Comparison of ENCODE assay signal across 8 cellular contexts in genomic region chr9:73149371-73150067, GRCh38. TPM values are rescaled to one million over a fixed set of nuclear protein-coding genes. Genes with fewer than 3 reads are reported as not detected.
DNase-seq lines count a peak whose midpoint lies in the region; ATAC-seq and TF ChIP-seq lines count a peak whose summit lies in the region.

No MANE protein-coding gene starts in this region.

- no peak for TF ChIP-seq CTCF in CD14-positive monocyte (IDR thresholded peaks at IDR 0.05)
- no peak for TF ChIP-seq CTCF in natural killer cell (IDR thresholded peaks at IDR 0.05)

- peak overlapping the region in 1 of 2 donors; percentile 81 for H3K4me3 Mint-ChIP-seq in CD14-positive monocyte
- peak overlapping the region; percentile 70 for H3K4me3 Mint-ChIP-seq in natural killer cell

- H3K4me1 Mint-ChIP-seq in CD14-positive monocyte (peaks cover 68% of the 10 kb centered on the region), natural killer cell (peaks cover 41 to 52% of the 10 kb centered on the region in 2 donors)

- DNase-seq in CD14-positive monocyte (ENCODE audit: low spot score): no peak
- peak; percentile 48 for DNase-seq in RPMI8226
- peak; percentile 85 for DNase-seq in dermis blood vessel endothelial cell
- DNase-seq in natural killer cell: no peak
- DNase-seq in OCI-M2 (lab: John Stamatoyannopoulos, UW; ENCODE audit: unreplicated experiment): no peak
- DNase-seq in C1 segment of cervical spinal cord (lab: John Stamatoyannopoulos, UW): no peak

- ATAC-seq in GM18909 (IDR thresholded peaks at IDR 0.05; ENCODE audit: poor library complexity, unreplicated experiment) (peak; percentile 79), HG03097 (IDR thresholded peaks at IDR 0.05; ENCODE audit: low FRiP score, unreplicated experiment) (peak; percentile 76), natural killer cell (peak; percentile 52 to 67 (median 65))

- H3K27ac Mint-ChIP-seq in CD14-positive monocyte (peak overlapping the region; percentile 90 to 99 (median 97)), natural killer cell (peak overlapping the region; percentile 87 to 95)

- peaks cover 9 to 10% of the 10 kb centered on the region in 2 donors for H3K36me3 Mint-ChIP-seq in CD14-positive monocyte
- H3K36me3 Mint-ChIP-seq in natural killer cell: no peaks in the 10 kb centered on the region

- intact Hi-C loops in CD14-positive monocyte (cut with micrococcal nuclease): loop anchor here (2.0 to 5.0 kb wide), 2 partner anchors 17 to 707 kb away; no protein-coding TSS in a partner anchor
- intact Hi-C loops in natural killer cell (cut with micrococcal nuclease): loop anchor here (1.0 to 10.0 kb wide), 6 partner anchors 17 to 1813 kb away; partner anchors contain the start of gene ZFAND5

- H3K27me3 Mint-ChIP-seq in CD14-positive monocyte (ENCODE audit: low read depth in 3 of 3) (no peaks in the 10 kb centered on the region), natural killer cell (ENCODE audit: low read depth in 2 of 2) (no peaks in the 10 kb centered on the region)

- H3K9me3 Mint-ChIP-seq in CD14-positive monocyte (peaks cover 0 to 3% (median 0%) of the 10 kb centered on the region in 7 donors), natural killer cell (no peaks in the 10 kb centered on the region)

RNA-seq across cellular contexts. Expression of gene ANXA1, which starts 2.1 kb away (rescaled TPM):
- polyA plus RNA-seq in CD14-positive monocyte: 1,000 to 10,000 TPM in 1 of 2 donors, 100 to 1,000 TPM in 1; 992 to 1,157 TPM
- total RNA-seq in dermis blood vessel endothelial cell (798 and 1,016 TPM in 2 replicates), natural killer cell (1,000 to 10,000 TPM in 1 of 3 donors, 100 to 1,000 TPM in 2; 362 to 1,065 (median 419) TPM)

Comparison
In these comparisons a context has a peak if more than half of its experiments do, and no peak if none do; other contexts are left out.
1. DNase-seq: peak in RPMI8226 (single experiment) and dermis blood vessel endothelial cell (single experiment); none in CD14-positive monocyte (single experiment), natural killer cell (single experiment), OCI-M2 (single experiment) and C1 segment of cervical spinal cord (0 of 14).
2. Peak in every context shown above with its lines, with median percentiles within 50 percentile points of each other: ATAC-seq.